Comparison of ENCODE assay signal across 9 cellular contexts in the genomic region with DNA sequence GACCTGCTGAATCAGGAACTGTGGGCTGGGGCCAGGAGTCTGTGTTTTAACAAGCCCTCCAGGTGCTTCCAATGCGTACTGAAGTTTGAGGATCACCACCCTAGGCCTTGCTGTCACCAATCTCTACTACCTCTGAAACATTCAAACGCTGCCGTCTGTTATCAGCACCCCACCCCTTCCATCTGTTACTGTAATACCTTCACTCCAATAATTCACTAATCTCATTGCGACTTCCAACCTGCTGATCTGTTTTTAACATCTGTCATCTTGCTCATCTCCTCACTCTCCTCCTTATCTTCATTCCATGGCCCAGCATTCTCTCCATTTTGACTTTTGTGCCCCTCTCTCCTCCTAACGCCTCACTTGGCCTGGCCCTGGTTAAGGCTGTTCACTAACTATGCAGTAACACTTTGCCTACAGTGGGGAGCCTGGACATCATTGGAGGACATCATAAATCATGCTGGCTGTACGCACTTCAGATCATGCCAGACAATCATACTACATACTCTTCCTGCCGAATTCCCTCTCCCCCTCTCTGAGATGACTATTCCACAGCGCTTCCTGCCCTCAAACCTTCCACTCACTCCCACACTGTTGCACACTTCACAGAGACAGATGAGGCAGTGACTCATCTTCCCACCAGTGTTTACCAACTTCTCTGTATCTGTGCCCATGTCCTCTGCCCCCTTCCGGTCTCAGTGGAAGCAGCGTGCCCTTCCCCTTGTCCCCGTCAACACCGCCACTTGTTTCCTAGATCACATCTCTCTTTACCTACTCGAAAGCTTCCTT. TPM values are rescaled to one million over a fixed set of nuclear protein-coding genes. Genes with fewer than 3 reads are reported as not detected.
DNase-seq lines count a peak whose midpoint lies in the region; ATAC-seq and TF ChIP-seq lines count a peak whose summit lies in the region.
"Had no signal": no experiment of that assay in that cellular context is flagged by ENCODE, and none has a peak within 500 bp of the region (broad histone marks: within the 10 kb centered on the region; RNA-seq: fewer than 3 reads in every experiment).

No MANE protein-coding gene starts in this region.

- peak; percentile 54 for DNase-seq in MCF 10A (ENCODE audit: unreplicated experiment)
- no peak for DNase-seq in breast epithelium (ENCODE audit: low spot score in 2 of 2)
- peak; percentile 62 for DNase-seq in NCI-H524 treated with DMSO at 0.1 percent for 48 hours (lab: John Stamatoyannopoulos, UW)
- no peak for DNase-seq in effector memory CD8-positive, alpha-beta T cell
- DNase-seq in stromal cell of bone marrow (ENCODE audit: low read depth): peak; percentile 40
- no peak for DNase-seq in hippocampal formation (lab: John Stamatoyannopoulos, UW)
- no peak for DNase-seq in NCI-H526 treated with DMSO at 0.1 percent for 48 hours (lab: John Stamatoyannopoulos, UW)

- H3K27me3 Mint-ChIP-seq in MCF 10A (ENCODE audit: insufficient read depth, unreplicated experiment): no peaks in the 10 kb centered on the region
- H3K27me3 Mint-ChIP-seq in effector memory CD8-positive, alpha-beta T cell: no peaks in the 10 kb centered on the region

- ATAC-seq in effector memory CD8-positive, alpha-beta T cell (replicated peaks): peak; percentile 65
- ATAC-seq in HG02981 (IDR thresholded peaks at IDR 0.05; ENCODE audit: unreplicated experiment): no peak

- no peak overlapping the region for H3K4me3 Mint-ChIP-seq in MCF 10A (ENCODE audit: unreplicated experiment)
- no peak overlapping the region for H3K4me3 Mint-ChIP-seq in effector memory CD8-positive, alpha-beta T cell

- TF ChIP-seq CTCF in MCF 10A (IDR thresholded peaks at IDR 0.05; ENCODE audit: unreplicated experiment): no peak
- no peak for TF ChIP-seq CTCF in breast epithelium (IDR thresholded peaks at IDR 0.05)

- peaks cover 9% of the 10 kb centered on the region for H3K36me3 Mint-ChIP-seq in MCF 10A (ENCODE audit: insufficient read depth, unreplicated experiment)
- H3K36me3 Mint-ChIP-seq in effector memory CD8-positive, alpha-beta T cell (ENCODE audit: insufficient read depth): peaks cover 1% of the 10 kb centered on the region

- TF ChIP-seq POLR2A in breast epithelium (IDR thresholded peaks at IDR 0.05): no peak

- H3K4me1 Mint-ChIP-seq in MCF 10A (ENCODE audit: insufficient read depth, unreplicated experiment): peaks cover 27% of the 10 kb centered on the region
- H3K4me1 Mint-ChIP-seq in effector memory CD8-positive, alpha-beta T cell (ENCODE audit: low read depth in 2 of 2): peaks cover 0 to 4% of the 10 kb centered on the region in 2 donors

- no peaks in the 10 kb centered on the region for H3K9me3 ChIP-seq in breast epithelium

- H3K27ac ChIP-seq in breast epithelium: no peak overlapping the region

- POLR2A ChIA-PET in MCF 10A (lab: Yijun Ruan, JAX): no interaction called here

- CTCF ChIA-PET in MCF 10A (lab: Yijun Ruan, JAX): interaction anchor here (0.6 kb wide), 1 partner anchor 574 kb away, joined by 4 read pairs; no protein-coding TSS in a partner anchor

- intact Hi-C loops in MCF 10A (cut with micrococcal nuclease): no loop called here
- intact Hi-C loops in breast epithelium (cut with DNase I; ENCODE audit: low total_unique reads): no loop called here

- H3K4me3 ChIP-seq in breast epithelium: no peak overlapping the region

- BruUV-seq in MCF 10A (replicated peaks; lab: Mats Ljungman, UMichigan): no TSS peak

- no peaks in the 10 kb centered on the region for H3K27me3 ChIP-seq in breast epithelium

- H3K36me3 ChIP-seq in breast epithelium: no peaks in the 10 kb centered on the region

- no peak overlapping the region for H3K27ac Mint-ChIP-seq in MCF 10A (ENCODE audit: low read depth, unreplicated experiment)
- H3K27ac Mint-ChIP-seq in effector memory CD8-positive, alpha-beta T cell: no peak overlapping the region

- peaks cover 6% of the 10 kb centered on the region for H3K9me3 Mint-ChIP-seq in MCF 10A (ENCODE audit: unreplicated experiment)
- peaks cover 0 to 1% of the 10 kb centered on the region in 2 donors for H3K9me3 Mint-ChIP-seq in effector memory CD8-positive, alpha-beta T cell

- no peaks in the 10 kb centered on the region for H3K4me1 ChIP-seq in breast epithelium

RNA-seq across cellular contexts. Expression of gene GUCA1B, which starts 3.0 kb away (rescaled TPM):
- 0.93 and 1.2 TPM in 2 replicates for total RNA-seq in MCF 10A (2022)
- total RNA-seq in breast epithelium: 1 to 10 TPM; 1.1 to 2.9 (median 1.5) TPM
- total RNA-seq: H4 had no signal

RNA-seq across cellular contexts. Expression of gene MRPS10, which starts 19.9 kb away (rescaled TPM):
- total RNA-seq in MCF 10A (2022) (62.9 and 67.3 TPM in 2 replicates), breast epithelium (10 to 100 TPM; 25.6 to 37.0 (median 33.4) TPM)

RNA-seq across cellular contexts. Expression of gene GUCA1A, which starts 24.6 kb away (rescaled TPM):
- total RNA-seq in MCF 10A (2022) (not detected in 2 replicates), breast epithelium (not detected)
- total RNA-seq: H4 had no signal

RNA-seq across cellular contexts. Expression of gene C6orf132, which starts 55.3 kb away (rescaled TPM):
- total RNA-seq in MCF 10A (2022) (19.5 and 31.9 TPM in 2 replicates), breast epithelium (10 to 100 TPM in 2 of 3 donors, 1 to 10 TPM in 1; 4.2 to 20.2 (median 10.2) TPM)
- total RNA-seq: H4 had no signal

Comparison
In these comparisons a context has a peak if more than half of its experiments do, and no peak if none do; other contexts are left out.
1. DNase-seq: peak in MCF 10A (single experiment), NCI-H524 treated with DMSO at 0.1 percent for 48 hours (single experiment) and stromal cell of bone marrow (single experiment); none in breast epithelium (0 of 2), effector memory CD8-positive, alpha-beta T cell (0 of 3), hippocampal formation (0 of 2) and NCI-H526 treated with DMSO at 0.1 percent for 48 hours (single experiment).